24 cellular contexts compared by ENCODE assay signal in genomic region chr2:36663314-36663713, GRCh38. TPM values are rescaled to one million over a fixed set of nuclear protein-coding genes. Genes with fewer than 3 reads are reported as not detected.
"Had no signal": no experiment of that assay in that cellular context is flagged by ENCODE, and none has a peak within 500 bp of the region (broad histone marks: within the 10 kb centered on the region; RNA-seq: fewer than 3 reads in every experiment).

No MANE protein-coding gene starts in this region.

- H3K4me1 ChIP-seq: colonic mucosa, left lung, parathyroid adenoma, thyroid gland had no signal

- H3K9ac ChIP-seq: parathyroid adenoma had no signal

- H3K79me2 ChIP-seq: hepatocyte, parathyroid adenoma had no signal

- DNase-seq: effector CD8-positive, alpha-beta T cell; heart left ventricle; left cardiac atrium; sigmoid colon; small intestine; stimulated activated CD4-positive, alpha-beta T cell treated with anti-CD3 and anti-CD28 coated beads, Interleukin-15, amount 100 ng/mL, for 24 hours; stimulated activated CD4-positive, alpha-beta T cell treated with anti-CD3 and anti-CD28 coated beads, Interleukin-4, amount 100 ng/mL, for 24 hours; stimulated activated naive CD4-positive, alpha-beta T cell treated with Interleukin-2 at 50 U/mL for 16 hours; stomach; thyroid gland had no signal

- ATAC-seq: natural killer cell treated with Interleukin-12 subunit alpha and Interleukin-12 subunit beta and Interleukin-15 and Interleukin-18, amount 100 ng/mL, for 72 hours had no signal

- H3K27ac ChIP-seq: colonic mucosa, epithelial cell of prostate, heart left ventricle, hepatocyte, left lung, neutrophil, parathyroid adenoma, sigmoid colon, stomach, thyroid gland had no signal

- H3K36me3 ChIP-seq: colonic mucosa, gastroesophageal sphincter, heart left ventricle, left lung, neutrophil, sigmoid colon, stomach, thyroid gland had no signal

- H3K27me3 ChIP-seq: colonic mucosa, gastroesophageal sphincter, hepatocyte, left lung, sigmoid colon, stomach, thyroid gland had no signal

- H3K9me3 ChIP-seq: colonic mucosa, gastroesophageal sphincter, heart left ventricle, left lung, mucosa of descending colon, neutrophil, sigmoid colon, stomach, thyroid gland had no signal

- H2AFZ ChIP-seq: hepatocyte, parathyroid adenoma had no signal

- H3K4me3 ChIP-seq: colonic mucosa, gastroesophageal sphincter, heart left ventricle, hepatocyte, left lung, mucosa of descending colon, sigmoid colon, stomach, thyroid gland had no signal

- H3K4me2 ChIP-seq: hepatocyte had no signal

RNA-seq across cellular contexts. Expression of gene VIT, which starts 33.2 kb away (rescaled TPM):
- total RNA-seq: kidney epithelial cell; lung microvascular endothelial cell; natural killer cell treated with Interleukin-12 subunit alpha and Interleukin-12 subunit beta and Interleukin-15 and Interleukin-18, amount 100 ng/mL, for 72 hours; neural crest cell; progenitor cell of endocrine pancreas; temporal lobe had no signal
